In genomic region chr2:70686577-70687460, GRCh38 we compare ENCODE assay signal across 9 cellular contexts.
DNase-seq lines count a peak whose midpoint lies in the region; ATAC-seq, FAIRE-seq and TF ChIP-seq lines count a peak whose summit lies in the region.
"Had no signal": no experiment of that assay in that cellular context is flagged by ENCODE, and none has a peak within 500 bp of the region (broad histone marks: within the 10 kb centered on the region; RNA-seq: fewer than 3 reads in every experiment).

No MANE protein-coding gene starts in this region.

- H3K4me3 ChIP-seq in SJSA1, result no peak overlapping the region

- H3K36me3 ChIP-seq in SJSA1, result no peaks in the 10 kb centered on the region

- DNase-seq in stimulated activated CD4-positive, alpha-beta T cell treated with anti-CD3 and anti-CD28 coated beads, Interleukin-12 subunit alpha, Interleukin-12 subunit beta, amount 100 ng/mL, for 48 hours (ENCODE audit: low read depth in 2 of 3, low spot score in 1 of 3), result peak; percentile 7 to 14 (median 8)
- DNase-seq in stimulated activated CD4-positive, alpha-beta T cell treated with anti-CD3 and anti-CD28 coated beads, Interleukin-12 subunit alpha, Interleukin-12 subunit beta, amount 100 ng/mL, for 4 hours, result no peak
- peak; percentile 85 for DNase-seq in HTR-8/SVneo (ENCODE audit: insufficient read length, low spot score)
- peak; percentile 46 to 73 for DNase-seq in SJSA1 (ENCODE audit: low read depth in 1 of 2, low spot score in 2 of 2)
- DNase-seq in erythroblast (lab: John Stamatoyannopoulos, UW), result peak; percentile 95
- DNase-seq in posterior vena cava (ENCODE audit: low spot score), result peak; percentile 67
- no peak for DNase-seq in stimulated activated naive CD4-positive, alpha-beta T cell (lab: John Stamatoyannopoulos, UW)

- H3K4me1 ChIP-seq in SJSA1 (replicated peaks), result peaks cover 6% of the 10 kb centered on the region

- intact Hi-C loops in posterior vena cava (cut with DNase I), result no loop called here

- peak; percentile 13 for FAIRE-seq in HTR-8/SVneo (lab: Jason Lieb, UNC)

- ATAC-seq in GM18517 (IDR thresholded peaks at IDR 0.05; ENCODE audit: unreplicated experiment), result no peak

- no peak for TF ChIP-seq POLR2A in erythroblast (IDR thresholded peaks at IDR 0.05; ENCODE audit: low read length)

- H3K27ac ChIP-seq in SJSA1, result no peak overlapping the region
- H3K27ac ChIP-seq: epithelial cell of prostate had no signal

- no peaks in the 10 kb centered on the region for H3K9me3 ChIP-seq in SJSA1 (replicated peaks)

- H3K27me3 ChIP-seq in SJSA1 (replicated peaks), result no peaks in the 10 kb centered on the region; the same call in 1 of the 2 replicates

Comparison
In these comparisons a context has a peak if more than half of its experiments do, and no peak if none do; other contexts are left out.
1. DNase-seq: peak in stimulated activated CD4-positive, alpha-beta T cell treated with anti-CD3 and anti-CD28 coated beads, Interleukin-12 subunit alpha, Interleukin-12 subunit beta, amount 100 ng/mL, for 48 hours (3 of 3), HTR-8/SVneo (single experiment), SJSA1 (2 of 2), erythroblast (2 of 2) and posterior vena cava (single experiment); none in stimulated activated CD4-positive, alpha-beta T cell treated with anti-CD3 and anti-CD28 coated beads, Interleukin-12 subunit alpha, Interleukin-12 subunit beta, amount 100 ng/mL, for 4 hours (single experiment) and stimulated activated naive CD4-positive, alpha-beta T cell (0 of 6).